Comparison of ENCODE assay signal across 15 cellular contexts in the genomic region with DNA sequence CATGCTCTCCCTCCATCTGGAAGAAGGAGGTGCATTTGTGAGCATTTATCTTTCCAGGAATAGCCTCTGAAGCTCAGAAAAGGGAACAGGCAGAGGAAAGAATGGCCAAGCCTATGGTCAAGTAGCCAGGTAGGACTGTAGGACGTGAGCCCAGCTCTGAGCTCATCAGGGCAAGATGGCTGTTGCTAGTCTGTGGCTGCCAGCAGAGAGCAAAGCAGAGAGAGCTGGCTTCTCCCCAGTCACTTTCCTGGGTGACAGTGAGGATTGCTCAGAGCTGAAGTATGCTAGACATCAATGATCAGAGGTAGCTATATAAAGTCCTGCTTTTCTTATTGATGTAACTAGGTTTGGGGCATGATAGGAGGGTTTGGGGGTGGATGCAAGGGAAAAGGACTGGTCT.
DNase-seq lines count a peak whose midpoint lies in the region; ATAC-seq and TF ChIP-seq lines count a peak whose summit lies in the region.
"Had no signal": no experiment of that assay in that cellular context is flagged by ENCODE, and none has a peak within 500 bp of the region (broad histone marks: within the 10 kb centered on the region; RNA-seq: fewer than 3 reads in every experiment).

No MANE protein-coding gene starts in this region.

- TF ChIP-seq EP300 in gastroesophageal sphincter (IDR thresholded peaks at IDR 0.05) = no peak

- no peak overlapping the region for H3K14ac ChIP-seq in neuronal stem cell (ENCODE audit: low read length)

- intact Hi-C loops in Right ventricle myocardium superior (cut with DNase I) (no loop called here), left ventricle myocardium inferior (cut with micrococcal nuclease) (no loop called here), heart right ventricle (cut with DNase I) (no loop called here)

- no peak overlapping the region for H4K8ac ChIP-seq in neuronal stem cell (ENCODE audit: low read depth, low read length)

- H2AK5ac ChIP-seq in neuronal stem cell (ENCODE audit: low read depth, low read length) = no peak overlapping the region

- H3K4ac ChIP-seq in neuronal stem cell (ENCODE audit: low read length) = no peak overlapping the region

- TF ChIP-seq CTCF in left ventricle myocardium inferior (IDR thresholded peaks at IDR 0.05; ENCODE audit: borderline replicate concordance) = no peak
- TF ChIP-seq CTCF in heart right ventricle (IDR thresholded peaks at IDR 0.05) = no peak
- no peak for TF ChIP-seq CTCF in gastroesophageal sphincter (IDR thresholded peaks at IDR 0.05)

- DNase-seq in Right ventricle myocardium superior (no peak), left ventricle myocardium inferior (no peak), heart right ventricle (peak in 1 of 2 donors; percentile 6), kidney tubule cell (ENCODE audit: low spot score) (peak; percentile 22), neuronal stem cell (ENCODE audit: low spot score) (no peak), NCI-H774 (lab: John Stamatoyannopoulos, UW) (no peak)
- DNase-seq: 8988T; CD4-positive, alpha-beta memory T cell; DMS153; GDM1; GM23248; HCEC 1CT had no signal

- H4K91ac ChIP-seq in neuronal stem cell (ENCODE audit: low read depth, low read length, poor library complexity) = no peak overlapping the region

- H3K4me2 ChIP-seq in neuronal stem cell (ENCODE audit: insufficient read depth, low read length, poor library complexity, severe bottlenecking) = no peak overlapping the region
- H3K4me2 ChIP-seq: BLaER1 had no signal

- H3K9ac ChIP-seq in neuronal stem cell (ENCODE audit: low read depth, low read length, poor library complexity) = no peak overlapping the region
- H3K9ac ChIP-seq: BLaER1, GM23248 had no signal

- no peak overlapping the region for H3K23ac ChIP-seq in neuronal stem cell (ENCODE audit: low read depth, low read length, poor library complexity)

- H2BK120ac ChIP-seq in neuronal stem cell (ENCODE audit: low read depth, low read length) = no peak overlapping the region

- H3K36me3 ChIP-seq in left ventricle myocardium inferior (no peaks in the 10 kb centered on the region), heart right ventricle (no peaks in the 10 kb centered on the region), neuronal stem cell (replicated peaks in 1 of 2; ENCODE audit: control insufficient read depth in 2 of 2, insufficient read depth in 2 of 2, low read length in 2 of 2) (no peaks in the 10 kb centered on the region), gastroesophageal sphincter (no peaks in the 10 kb centered on the region)
- H3K36me3 ChIP-seq: BLaER1 had no signal

- ATAC-seq in Right ventricle myocardium superior (ENCODE audit: poor library complexity) (peak; percentile 68), heart right ventricle (peak in 7 of 8 donors; percentile 58 to 89 (median 83)), HG02798 (IDR thresholded peaks at IDR 0.05; ENCODE audit: poor library complexity, unreplicated experiment) (no peak), gastroesophageal sphincter (no peak)

- TF ChIP-seq POLR2A in gastroesophageal sphincter (IDR thresholded peaks at IDR 0.05) = no peak

- H3K79me1 ChIP-seq in neuronal stem cell (ENCODE audit: low read depth, low read length) = no peaks in the 10 kb centered on the region

- no peak overlapping the region for H2BK5ac ChIP-seq in neuronal stem cell (ENCODE audit: low read length)

- H3K9me3 ChIP-seq in left ventricle myocardium inferior (replicated peaks) = no peaks in the 10 kb centered on the region
- H3K9me3 ChIP-seq in heart right ventricle = no peaks in the 10 kb centered on the region
- no peaks in the 10 kb centered on the region for H3K9me3 ChIP-seq in neuronal stem cell (replicated peaks in 1 of 2; ENCODE audit: control insufficient read depth in 2 of 2, insufficient read depth in 1 of 2, low read depth in 1 of 2, low read length in 2 of 2)
- no peaks in the 10 kb centered on the region for H3K9me3 ChIP-seq in gastroesophageal sphincter
- H3K9me3 ChIP-seq: BLaER1 had no signal

- H3K27ac ChIP-seq in left ventricle myocardium inferior (replicated peaks) (no peak overlapping the region), heart right ventricle (no peak overlapping the region), neuronal stem cell (replicated peaks; ENCODE audit: low read length) (no peak overlapping the region), gastroesophageal sphincter (no peak overlapping the region)
- H3K27ac ChIP-seq: BLaER1, GM23248 had no signal

- H3K27me3 ChIP-seq in left ventricle myocardium inferior (ENCODE audit: low read depth) = no peaks in the 10 kb centered on the region
- no peaks in the 10 kb centered on the region for H3K27me3 ChIP-seq in heart right ventricle
- H3K27me3 ChIP-seq in neuronal stem cell (ENCODE audit: control insufficient read depth in 3 of 3, insufficient read depth in 3 of 3, low read depth in 1 of 3, low read length in 3 of 3) = no peaks in the 10 kb centered on the region
- H3K27me3 ChIP-seq in gastroesophageal sphincter = no peaks in the 10 kb centered on the region
- H3K27me3 ChIP-seq: BLaER1 had no signal

- no peak overlapping the region for H3K4me3 ChIP-seq in left ventricle myocardium inferior
- H3K4me3 ChIP-seq in heart right ventricle = no peak overlapping the region
- no peak overlapping the region for H3K4me3 ChIP-seq in neuronal stem cell (ENCODE audit: low read length in 2 of 2)
- H3K4me3 ChIP-seq in gastroesophageal sphincter = no peak overlapping the region
- H3K4me3 ChIP-seq: BLaER1, GM23248 had no signal

- H2BK15ac ChIP-seq in neuronal stem cell (ENCODE audit: low read length) = peak overlapping the region; percentile 5

- H3K4me1 ChIP-seq in left ventricle myocardium inferior (no peaks in the 10 kb centered on the region), heart right ventricle (no peaks in the 10 kb centered on the region), neuronal stem cell (ENCODE audit: control insufficient read depth in 2 of 2, insufficient read depth in 1 of 2, low read depth in 1 of 2, low read length in 2 of 2) (peaks cover 2 to 7% of the 10 kb centered on the region in 2 donors), gastroesophageal sphincter (no peaks in the 10 kb centered on the region)

- 43 to 56% methylated on average over 1 of the region's 1 CpG for WGBS in heart right ventricle, 2 donors
- no CpG with 5 or more reads among the region's 1 CpG for WGBS in neuronal stem cell (ENCODE audit: extremely low coverage in 2 of 2, insufficient read length in 2 of 2, insufficient replicate concordance in 1 of 2), 2 donors
- WGBS in gastroesophageal sphincter (ENCODE audit: low coverage in 1 of 2), 2 donors = 20% methylated on average over 1 of the region's 1 CpG; no CpG with 5 or more reads in 1 of the 2 donors

- no peak overlapping the region for H2BK12ac ChIP-seq in neuronal stem cell (ENCODE audit: low read length)

- H2AFZ ChIP-seq in neuronal stem cell (ENCODE audit: low read length) = no peak overlapping the region
- H2AFZ ChIP-seq: GM23248 had no signal

- H3K18ac ChIP-seq in neuronal stem cell (ENCODE audit: low read length) = peak overlapping the region; percentile 73

Comparison
In these comparisons a context has a peak if more than half of its experiments do, and no peak if none do; other contexts are left out.
1. ATAC-seq: peak in Right ventricle myocardium superior (single experiment) and heart right ventricle (7 of 8); none in HG02798 (single experiment) and gastroesophageal sphincter (single experiment).